Comparison of ENCODE assay signal across 10 cellular contexts in genomic region chr1:229596961-229597699, GRCh38. TPM values are rescaled to one million over a fixed set of nuclear protein-coding genes. Genes with fewer than 3 reads are reported as not detected.
DNase-seq lines count a peak whose midpoint lies in the region; ATAC-seq and TF ChIP-seq lines count a peak whose summit lies in the region.
"Had no signal": no experiment of that assay in that cellular context is flagged by ENCODE, and none has a peak within 500 bp of the region (broad histone marks: within the 10 kb centered on the region; RNA-seq: fewer than 3 reads in every experiment).

No MANE protein-coding gene starts in this region.

- peak; percentile 63 for ATAC-seq in body of pancreas

- TF ChIP-seq CTCF in body of pancreas (IDR thresholded peaks at IDR 0.05) (no peak), lower leg skin (IDR thresholded peaks at IDR 0.05) (no peak), suprapubic skin (IDR thresholded peaks at IDR 0.05) (no peak)

- no peak for TF ChIP-seq POLR2A in body of pancreas (IDR thresholded peaks at IDR 0.05)
- TF ChIP-seq POLR2A in lower leg skin (IDR thresholded peaks at IDR 0.05) = no peak
- no peak for TF ChIP-seq POLR2A in suprapubic skin (IDR thresholded peaks at IDR 0.05)

- H3K27ac ChIP-seq in body of pancreas = peak overlapping the region in 2 of 4 donors; percentile 10 to 24
- peak overlapping the region; percentile 73 for H3K27ac ChIP-seq in suprapubic skin

- no peaks in the 10 kb centered on the region for H3K4me1 ChIP-seq in body of pancreas
- H3K4me1 ChIP-seq in suprapubic skin = peaks cover 22% of the 10 kb centered on the region

- H3K9me3 ChIP-seq in body of pancreas (no peaks in the 10 kb centered on the region), suprapubic skin (no peaks in the 10 kb centered on the region)

- DNase-seq in LHCN-M2 (ENCODE audit: low read depth) (peak; percentile 75), body of pancreas (peak in 3 of 4 donors; percentile 25 to 48 (median 27)), lower leg skin (ENCODE audit: low spot score in 2 of 2) (peak; percentile 46 to 72), suprapubic skin (ENCODE audit: low spot score in 2 of 2) (no peak), middle frontal gyrus (ENCODE audit: extremely low spot score, low spot score) (no peak), DMS79 treated with DMSO at 0.1 percent for 48 hours (lab: John Stamatoyannopoulos, UW) (no peak)
- DNase-seq in activated CD4-positive, alpha-beta T cell treated with anti-CD3 and anti-CD28 coated beads, Interleukin-2, amount 50 U/mL, for 1 hour = no peak
- DNase-seq in stimulated activated CD4-positive, alpha-beta T cell treated with anti-CD3 and anti-CD28 coated beads, Interleukin-12 subunit alpha, Interleukin-12 subunit beta, amount 100 ng/mL, for 4 hours = no peak
- DNase-seq: NCI-H2227 treated with DMSO at 0.1 percent for 48 hours, occipital lobe had no signal

- 70 to 83% methylated on average over 7 of the region's 7 CpGs for WGBS in body of pancreas, 2 donors
- WGBS in lower leg skin, 2 donors = 39 to 57% methylated on average over 7 of the region's 7 CpGs
- 61% methylated on average over 7 of the region's 7 CpGs for WGBS in suprapubic skin

- intact Hi-C loops in body of pancreas (cut with DNase I) (no loop called here), lower leg skin (cut with DNase I; ENCODE audit: low total_unique reads) (no loop called here)

- TF ChIP-seq EP300 in suprapubic skin (IDR thresholded peaks at IDR 0.05) = no peak

- H3K27me3 ChIP-seq in body of pancreas (no peaks in the 10 kb centered on the region), suprapubic skin (no peaks in the 10 kb centered on the region)

- H3K4me3 ChIP-seq in body of pancreas = no peak overlapping the region
- H3K4me3 ChIP-seq in lower leg skin (ENCODE audit: low read depth, poor library complexity, severe bottlenecking) = no peak overlapping the region
- no peak overlapping the region for H3K4me3 ChIP-seq in suprapubic skin

- H3K36me3 ChIP-seq in body of pancreas (replicated peaks in 1 of 2; ENCODE audit: insufficient read depth in 1 of 2, low read depth in 2 of 2) (peaks cover 8 to 10% of the 10 kb centered on the region in 2 donors), suprapubic skin (peaks cover 45% of the 10 kb centered on the region)

RNA-seq across cellular contexts. Expression of gene TAF5L, which starts 28.8 kb away (rescaled TPM):
- total RNA-seq in LHCN-M2 (2014; rRNA removed) (15.0 and 18.6 TPM in 2 replicates), body of pancreas (1 to 10 TPM; 4.6 to 6.2 TPM), lower leg skin (10 to 100 TPM in 2 of 4 donors, 1 to 10 TPM in 2; 7.5 to 15.7 (median 9.4) TPM), suprapubic skin (10 to 100 TPM; 10.5 to 16.8 (median 15.8) TPM)
- 9.5 TPM for polyA plus RNA-seq in LHCN-M2 (2012)

RNA-seq across cellular contexts. Expression of gene URB2, which starts 28.9 kb away (rescaled TPM):
- total RNA-seq in LHCN-M2 (2014; rRNA removed) (14.1 and 17.2 TPM in 2 replicates), body of pancreas (1 to 10 TPM; 4.2 to 8.2 TPM), lower leg skin (1 to 10 TPM; 5.7 to 7.7 (median 6.3) TPM), suprapubic skin (10 to 100 TPM; 11.0 to 14.1 (median 11.7) TPM)
- polyA plus RNA-seq in LHCN-M2 (2012) = 4.2 TPM

RNA-seq across cellular contexts. Expression of gene ABCB10, which starts 38.6 kb away (rescaled TPM):
- total RNA-seq in LHCN-M2 (2014; rRNA removed) (21.6 and 23.1 TPM in 2 replicates), body of pancreas (10 to 100 TPM in 1 of 2 donors, 1 to 10 TPM in 1; 7.8 to 15.2 TPM), lower leg skin (10 to 100 TPM; 11.4 to 13.2 (median 12.2) TPM), suprapubic skin (10 to 100 TPM; 10.5 to 15.2 (median 13.0) TPM)
- polyA plus RNA-seq in LHCN-M2 (2012) = 5.0 TPM

Comparison
In these comparisons a context has a peak if more than half of its experiments do, and no peak if none do; other contexts are left out.
1. DNase-seq: peak in LHCN-M2 (single experiment), body of pancreas (3 of 4) and lower leg skin (2 of 2); none in suprapubic skin (0 of 2), middle frontal gyrus (single experiment), DMS79 treated with DMSO at 0.1 percent for 48 hours (single experiment), activated CD4-positive, alpha-beta T cell treated with anti-CD3 and anti-CD28 coated beads, Interleukin-2, amount 50 U/mL, for 1 hour (single experiment) and stimulated activated CD4-positive, alpha-beta T cell treated with anti-CD3 and anti-CD28 coated beads, Interleukin-12 subunit alpha, Interleukin-12 subunit beta, amount 100 ng/mL, for 4 hours (single experiment).